Comparison of ENCODE assay signal across 9 cellular contexts in the genomic region with DNA sequence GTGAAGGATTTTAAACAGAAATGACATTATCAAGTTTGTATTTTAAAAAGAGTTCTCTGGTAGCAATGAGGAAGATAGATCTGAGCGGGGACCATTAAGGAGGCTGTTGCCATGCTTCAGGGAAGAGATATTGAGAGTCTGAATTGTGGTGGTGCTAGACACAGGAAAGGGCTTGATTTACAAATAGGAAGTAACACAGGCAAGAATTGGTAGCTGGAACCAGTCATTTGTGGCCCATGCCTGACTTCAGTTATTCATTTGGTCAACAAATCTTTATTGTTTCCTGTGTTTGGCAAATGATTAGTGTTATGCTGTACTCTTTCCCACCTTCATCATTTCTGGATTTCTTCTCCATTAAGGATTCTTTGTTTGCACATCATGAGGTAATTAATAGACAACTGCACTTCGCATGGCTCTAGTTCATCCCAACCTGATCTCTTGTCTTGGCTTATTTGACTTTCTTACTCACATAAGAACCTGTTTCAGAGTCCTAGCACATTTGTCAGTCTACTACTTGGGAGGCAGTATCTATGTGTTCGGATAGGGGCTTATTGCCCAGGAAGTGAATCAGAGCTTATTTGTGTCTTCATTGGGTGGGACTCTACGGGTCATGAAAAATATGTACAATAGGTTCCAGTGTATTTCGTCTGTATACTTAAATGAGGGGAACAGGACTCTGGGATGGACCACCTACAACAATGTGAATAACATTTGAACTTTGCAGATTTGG. TPM values are rescaled to one million over a fixed set of nuclear protein-coding genes. Genes with fewer than 3 reads are reported as not detected.
DNase-seq lines count a peak whose midpoint lies in the region; ATAC-seq and TF ChIP-seq lines count a peak whose summit lies in the region.
"Had no signal": no experiment of that assay in that cellular context is flagged by ENCODE, and none has a peak within 500 bp of the region (broad histone marks: within the 10 kb centered on the region; RNA-seq: fewer than 3 reads in every experiment).

No MANE protein-coding gene starts in this region.

- peak overlapping the region in 3 of 4 donors; percentile 37 to 67 (median 38) for H3K27ac ChIP-seq in Peyer's patch

- H3K4me3 ChIP-seq in Peyer's patch (no peak overlapping the region), fibroblast of mammary gland (ENCODE audit: control insufficient read depth, low read depth, low read length) (no peak overlapping the region)

- TF ChIP-seq CTCF in Peyer's patch (IDR thresholded peaks at IDR 0.05) (no peak), fibroblast of mammary gland (conservative IDR thresholded peaks at IDR 0.05; ENCODE audit: control insufficient read depth, insufficient read depth, low read depth, low read length) (no peak)

- peaks cover 10% of the 10 kb centered on the region for H3K36me3 Mint-ChIP-seq in stimulated activated memory B cell treated with anti-CD40 and anti-IgM and Interleukin-4, amounts not matched to agents 10 μg/mL and 1 μg/mL and 100 μg/mL, for 72 hours

- H3K27me3 Mint-ChIP-seq in stimulated activated memory B cell treated with anti-CD40 and anti-IgM and Interleukin-4, amounts not matched to agents 10 μg/mL and 1 μg/mL and 100 μg/mL, for 72 hours = no peaks in the 10 kb centered on the region

- no peak for TF ChIP-seq POLR2A in Peyer's patch (IDR thresholded peaks at IDR 0.05)

- peaks cover 35% of the 10 kb centered on the region for H3K4me1 Mint-ChIP-seq in stimulated activated memory B cell treated with anti-CD40 and anti-IgM and Interleukin-4, amounts not matched to agents 10 μg/mL and 1 μg/mL and 100 μg/mL, for 72 hours

- no peaks in the 10 kb centered on the region for H3K9me3 ChIP-seq in Peyer's patch

- peak overlapping the region; percentile 5 for H3K27ac Mint-ChIP-seq in stimulated activated memory B cell treated with anti-CD40 and anti-IgM and Interleukin-4, amounts not matched to agents 10 μg/mL and 1 μg/mL and 100 μg/mL, for 72 hours

- H3K4me3 Mint-ChIP-seq in stimulated activated memory B cell treated with anti-CD40 and anti-IgM and Interleukin-4, amounts not matched to agents 10 μg/mL and 1 μg/mL and 100 μg/mL, for 72 hours = no peak overlapping the region

- ATAC-seq in HG02973 (IDR thresholded peaks at IDR 0.05; ENCODE audit: unreplicated experiment) (peak; percentile 47), HG02852 (IDR thresholded peaks at IDR 0.05; ENCODE audit: unreplicated experiment) (no peak), GM21825 (IDR thresholded peaks at IDR 0.05; ENCODE audit: unreplicated experiment) (no peak)
- ATAC-seq in stimulated activated memory B cell treated with anti-CD40 and anti-IgM and Interleukin-4, amounts not matched to agents 10 μg/mL and 1 μg/mL and 100 μg/mL, for 72 hours = peak; percentile 64

- no peaks in the 10 kb centered on the region for H3K27me3 ChIP-seq in Peyer's patch

- H3K9me3 Mint-ChIP-seq in stimulated activated memory B cell treated with anti-CD40 and anti-IgM and Interleukin-4, amounts not matched to agents 10 μg/mL and 1 μg/mL and 100 μg/mL, for 72 hours = no peaks in the 10 kb centered on the region

- DNase-seq in Peyer's patch = no peak
- DNase-seq in fibroblast of mammary gland (ENCODE audit: low read depth) = peak; percentile 33
- no peak for DNase-seq in H4 (ENCODE audit: low spot score)
- no peak for DNase-seq in NCI-H1092 treated with DMSO at 0.1 percent for 48 hours (lab: John Stamatoyannopoulos, UW)
- DNase-seq: amygdala had no signal

- H3K4me1 ChIP-seq in Peyer's patch = peaks cover 0 to 19% (median 2%) of the 10 kb centered on the region in 4 donors

- H3K36me3 ChIP-seq in Peyer's patch = no peaks in the 10 kb centered on the region

RNA-seq across cellular contexts. Expression of a gene that starts 32.3 kb away (rescaled TPM):
- 10 to 100 TPM; 11.1 to 20.6 (median 15.4) TPM for total RNA-seq in Peyer's patch
- total RNA-seq in H4 (2014; rRNA removed; shearing (Covaris generic)) = 5.1 and 6.9 TPM in 2 replicates

Comparison
In these comparisons a context has a peak if more than half of its experiments do, and no peak if none do; other contexts are left out.
1. ATAC-seq: peak in HG02973 (single experiment) and stimulated activated memory B cell treated with anti-CD40 and anti-IgM and Interleukin-4, amounts not matched to agents 10 μg/mL and 1 μg/mL and 100 μg/mL, for 72 hours (single experiment); none in HG02852 (single experiment) and GM21825 (single experiment).